Comparison of ENCODE assay signal across 9 cellular contexts in genomic region chr17:77527836-77528505, GRCh38.
DNase-seq lines count a peak whose midpoint lies in the region; ATAC-seq and TF ChIP-seq lines count a peak whose summit lies in the region.
"Had no signal": no experiment of that assay in that cellular context is flagged by ENCODE, and none has a peak within 500 bp of the region (broad histone marks: within the 10 kb centered on the region; RNA-seq: fewer than 3 reads in every experiment).

No MANE protein-coding gene starts in this region.

- peak overlapping the region; percentile 63 for H3K4me3 ChIP-seq in iPS-15b (ENCODE audit: low read depth, low read length)
- H3K4me3 ChIP-seq in suprapubic skin, result peak overlapping the region; percentile 42

- no peaks in the 10 kb centered on the region for H3K9me3 Mint-ChIP-seq in activated naive CD4-positive, alpha-beta T cell treated with anti-CD3 and anti-CD28 coated beads, Interleukin-2, amount 10 ng/mL, durations not matched to agents 7 days and 5 days
- no peaks in the 10 kb centered on the region for H3K9me3 Mint-ChIP-seq in activated naive CD4-positive, alpha-beta T cell treated with anti-CD3 and anti-CD28 coated beads, Interleukin-2, amount 50 U/mL, for 72 hours
- H3K9me3 Mint-ChIP-seq in stimulated activated memory B cell treated with anti-CD40 and anti-IgM and Interleukin-4, amounts not matched to agents 10 μg/mL and 1 μg/mL and 100 μg/mL, for 72 hours, result no peaks in the 10 kb centered on the region
- H3K9me3 Mint-ChIP-seq in natural killer cell treated with Interleukin-12 subunit alpha and Interleukin-12 subunit beta and Interleukin-15 and Interleukin-18, amount 100 ng/mL, for 72 hours, result no peaks in the 10 kb centered on the region

- peaks cover 75% of the 10 kb centered on the region for H3K27me3 Mint-ChIP-seq in activated naive CD4-positive, alpha-beta T cell treated with anti-CD3 and anti-CD28 coated beads, Interleukin-2, amount 10 ng/mL, durations not matched to agents 7 days and 5 days
- H3K27me3 Mint-ChIP-seq in T-helper 17 cell, result peaks cover 35% of the 10 kb centered on the region
- peaks cover 54% of the 10 kb centered on the region for H3K27me3 Mint-ChIP-seq in stimulated activated memory B cell treated with anti-CD40 and anti-IgM and Interleukin-4, amounts not matched to agents 10 μg/mL and 1 μg/mL and 100 μg/mL, for 72 hours
- H3K27me3 Mint-ChIP-seq in natural killer cell treated with Interleukin-12 subunit alpha and Interleukin-12 subunit beta and Interleukin-15 and Interleukin-18, amount 100 ng/mL, for 72 hours, result peaks cover 9 to 11% of the 10 kb centered on the region in 2 donors

- no peak for ATAC-seq in activated naive CD4-positive, alpha-beta T cell treated with anti-CD3 and anti-CD28 coated beads, Interleukin-2, amount 50 U/mL, for 72 hours
- no peak for ATAC-seq in T-helper 17 cell
- ATAC-seq in stimulated activated memory B cell treated with anti-CD40 and anti-IgM and Interleukin-4, amounts not matched to agents 10 μg/mL and 1 μg/mL and 100 μg/mL, for 72 hours, result no peak
- ATAC-seq in natural killer cell treated with Interleukin-12 subunit alpha and Interleukin-12 subunit beta and Interleukin-15 and Interleukin-18, amount 100 ng/mL, for 72 hours, result no peak
- ATAC-seq in GM21825 (IDR thresholded peaks at IDR 0.05; ENCODE audit: unreplicated experiment), result no peak

- WGBS in suprapubic skin, result 53% methylated on average over 23 of the region's 23 CpGs

- DNase-seq in activated naive CD4-positive, alpha-beta T cell treated with anti-CD3 and anti-CD28 coated beads, Interleukin-2, amount 10 ng/mL, durations not matched to agents 7 days and 5 days, result peak; percentile 19
- DNase-seq in activated naive CD4-positive, alpha-beta T cell treated with anti-CD3 and anti-CD28 coated beads, Interleukin-2, amount 50 U/mL, for 72 hours (ENCODE audit: low spot score in 2 of 2), result no peak
- no peak for DNase-seq in T-helper 17 cell
- peak in 1 of 2 donors; percentile 35 for DNase-seq in suprapubic skin (ENCODE audit: low spot score in 2 of 2)
- no peak for DNase-seq in natural killer cell treated with Interleukin-12 subunit alpha and Interleukin-12 subunit beta and Interleukin-15 and Interleukin-18, amount 100 ng/mL, for 72 hours (ENCODE audit: low spot score)
- DNase-seq: NCI-H226 had no signal

- TF ChIP-seq EP300 in suprapubic skin (IDR thresholded peaks at IDR 0.05), result no peak

- no peak overlapping the region for H3K27ac Mint-ChIP-seq in activated naive CD4-positive, alpha-beta T cell treated with anti-CD3 and anti-CD28 coated beads, Interleukin-2, amount 10 ng/mL, durations not matched to agents 7 days and 5 days
- no peak overlapping the region for H3K27ac Mint-ChIP-seq in activated naive CD4-positive, alpha-beta T cell treated with anti-CD3 and anti-CD28 coated beads, Interleukin-2, amount 50 U/mL, for 72 hours
- peak overlapping the region; percentile 51 for H3K27ac Mint-ChIP-seq in T-helper 17 cell
- no peak overlapping the region for H3K27ac Mint-ChIP-seq in stimulated activated memory B cell treated with anti-CD40 and anti-IgM and Interleukin-4, amounts not matched to agents 10 μg/mL and 1 μg/mL and 100 μg/mL, for 72 hours
- no peak overlapping the region for H3K27ac Mint-ChIP-seq in natural killer cell treated with Interleukin-12 subunit alpha and Interleukin-12 subunit beta and Interleukin-15 and Interleukin-18, amount 100 ng/mL, for 72 hours

- peaks cover 9% of the 10 kb centered on the region for H3K4me1 Mint-ChIP-seq in activated naive CD4-positive, alpha-beta T cell treated with anti-CD3 and anti-CD28 coated beads, Interleukin-2, amount 10 ng/mL, durations not matched to agents 7 days and 5 days
- no peaks in the 10 kb centered on the region for H3K4me1 Mint-ChIP-seq in T-helper 17 cell
- H3K4me1 Mint-ChIP-seq in stimulated activated memory B cell treated with anti-CD40 and anti-IgM and Interleukin-4, amounts not matched to agents 10 μg/mL and 1 μg/mL and 100 μg/mL, for 72 hours, result no peaks in the 10 kb centered on the region
- H3K4me1 Mint-ChIP-seq in natural killer cell treated with Interleukin-12 subunit alpha and Interleukin-12 subunit beta and Interleukin-15 and Interleukin-18, amount 100 ng/mL, for 72 hours (ENCODE audit: low read depth in 2 of 2), result no peaks in the 10 kb centered on the region

- H3K9ac ChIP-seq in iPS-15b (ENCODE audit: low read depth, low read length), result no peak overlapping the region

- no peak overlapping the region for H3K27ac ChIP-seq in suprapubic skin

- CTCF ChIA-PET in activated naive CD4-positive, alpha-beta T cell treated with anti-CD3 and anti-CD28 coated beads, Interleukin-2, amount 10 ng/mL, durations not matched to agents 7 days and 5 days (lab: Charles Lee), result interaction anchor here (0.8 to 1.4 kb wide), 2 partner anchors 9 to 10 kb away, joined by 3 read pairs; no protein-coding TSS in a partner anchor

- H3K4me1 ChIP-seq in iPS-15b (ENCODE audit: control insufficient read depth, insufficient read depth, low read length) (no peaks in the 10 kb centered on the region), suprapubic skin (peaks cover 21% of the 10 kb centered on the region)

- H3K4me3 Mint-ChIP-seq in activated naive CD4-positive, alpha-beta T cell treated with anti-CD3 and anti-CD28 coated beads, Interleukin-2, amount 10 ng/mL, durations not matched to agents 7 days and 5 days, result no peak overlapping the region
- H3K4me3 Mint-ChIP-seq in T-helper 17 cell, result peak overlapping the region; percentile 71
- H3K4me3 Mint-ChIP-seq in stimulated activated memory B cell treated with anti-CD40 and anti-IgM and Interleukin-4, amounts not matched to agents 10 μg/mL and 1 μg/mL and 100 μg/mL, for 72 hours, result no peak overlapping the region
- no peak overlapping the region for H3K4me3 Mint-ChIP-seq in natural killer cell treated with Interleukin-12 subunit alpha and Interleukin-12 subunit beta and Interleukin-15 and Interleukin-18, amount 100 ng/mL, for 72 hours

- H3K27me3 ChIP-seq in iPS-15b (ENCODE audit: control insufficient read depth, insufficient read depth, low read length) (peaks cover 27% of the 10 kb centered on the region), suprapubic skin (peaks cover 29% of the 10 kb centered on the region)

- no peak for TF ChIP-seq CTCF in suprapubic skin (IDR thresholded peaks at IDR 0.05)

- H3K9me3 ChIP-seq in T-helper 17 cell (ENCODE audit: control insufficient read depth, low read length, poor library complexity, severe bottlenecking), result no peaks in the 10 kb centered on the region
- no peaks in the 10 kb centered on the region for H3K9me3 ChIP-seq in iPS-15b (ENCODE audit: control insufficient read depth, insufficient read depth, low read length)
- no peaks in the 10 kb centered on the region for H3K9me3 ChIP-seq in suprapubic skin

- no peak for TF ChIP-seq POLR2A in suprapubic skin (IDR thresholded peaks at IDR 0.05)

- no peaks in the 10 kb centered on the region for H3K36me3 Mint-ChIP-seq in activated naive CD4-positive, alpha-beta T cell treated with anti-CD3 and anti-CD28 coated beads, Interleukin-2, amount 10 ng/mL, durations not matched to agents 7 days and 5 days
- no peaks in the 10 kb centered on the region for H3K36me3 Mint-ChIP-seq in activated naive CD4-positive, alpha-beta T cell treated with anti-CD3 and anti-CD28 coated beads, Interleukin-2, amount 50 U/mL, for 72 hours
- H3K36me3 Mint-ChIP-seq in T-helper 17 cell (ENCODE audit: low read depth), result no peaks in the 10 kb centered on the region
- H3K36me3 Mint-ChIP-seq in stimulated activated memory B cell treated with anti-CD40 and anti-IgM and Interleukin-4, amounts not matched to agents 10 μg/mL and 1 μg/mL and 100 μg/mL, for 72 hours, result no peaks in the 10 kb centered on the region
- H3K36me3 Mint-ChIP-seq in natural killer cell treated with Interleukin-12 subunit alpha and Interleukin-12 subunit beta and Interleukin-15 and Interleukin-18, amount 100 ng/mL, for 72 hours, result no peaks in the 10 kb centered on the region

- H3K36me3 ChIP-seq in iPS-15b (ENCODE audit: control insufficient read depth, insufficient read depth, low read length), result no peaks in the 10 kb centered on the region
- H3K36me3 ChIP-seq in suprapubic skin, result no peaks in the 10 kb centered on the region
